ENCODE assay signal across 8 cellular contexts in genomic region chr7:100691676-100692577, GRCh38. TPM values are rescaled to one million over a fixed set of nuclear protein-coding genes. Genes with fewer than 3 reads are reported as not detected.
DNase-seq lines count a peak whose midpoint lies in the region; ATAC-seq and TF ChIP-seq lines count a peak whose summit lies in the region.

No MANE protein-coding gene starts in this region.

- intact Hi-C loops in lower leg skin (cut with DNase I; ENCODE audit: low total_unique reads), result loop anchor here (5.0 kb wide), 1 partner anchor 160 kb away; the partner anchor contains the start of gene SLC12A9

- peaks cover 2% of the 10 kb centered on the region; the same call in 1 of the 2 replicates for H3K4me1 ChIP-seq in HEK293 (ENCODE audit: control insufficient read depth, insufficient read depth, low read length)

- CTCF ChIA-PET in HEK293 (lab: Yijun Ruan, JAX), result interaction anchor here (0.5 to 5.5 kb wide), 47 partner anchors 9 to 404 kb away, joined by 3 to 77 read pairs (median 4); partner anchors contain the start of genes FBXO24, LRCH4, MOSPD3 and POP7

- no peaks in the 10 kb centered on the region for H3K9me3 ChIP-seq in HEK293 (ENCODE audit: control insufficient read depth, insufficient read depth, low read depth, low read length)

- whole genome bisulfite sequencing in lower leg skin, 2 donors, result 20 to 25% methylated on average over 28 of the region's 28 CpGs

- DNase-seq in CMK (ENCODE audit: low read depth), result peak; percentile 63
- peak; percentile 79 to 95 for DNase-seq in NCI-H526 (lab: John Stamatoyannopoulos, UW)
- DNase-seq in activated CD4-positive, alpha-beta T cell treated with anti-CD3 and anti-CD28 coated beads, Interleukin-2, amount 50 U/mL, for 48 hours, result peak; percentile 85 to 90
- DNase-seq in dermis microvascular lymphatic vessel endothelial cell (ENCODE audit: low read depth in 2 of 2), result peak; percentile 35 to 71
- DNase-seq in lower leg skin (ENCODE audit: low spot score in 2 of 2), result peak; percentile 64 to 96
- peak; percentile 71 to 78 for DNase-seq in stimulated activated CD4-positive, alpha-beta T cell treated with anti-CD3 and anti-CD28 coated beads, Interleukin-4, amount 100 ng/mL, for 4 hours

- H3K27ac ChIP-seq in HEK293 (ENCODE audit: extremely low read depth, low read depth, low read length), result peak overlapping the region; percentile 25; the same call in 1 of the 2 replicates

- TF ChIP-seq POLR2A in lower leg skin (IDR thresholded peaks at IDR 0.05), result no peak

- POLR2A ChIA-PET in HEK293 (lab: Yijun Ruan, JAX), result interaction anchor here (0.9 to 2.8 kb wide), 7 partner anchors 9 to 256 kb away, joined by 3 to 18 read pairs (median 5); partner anchors contain the start of genes FBXO24, LRCH4, MOSPD3 and POP7

- TF ChIP-seq CTCF in HEK293 (tag by site-specific recombination; IDR thresholded peaks at IDR 0.05) (peak; percentile 93), lower leg skin (IDR thresholded peaks at IDR 0.05) (peak in 1 of 3 donors; percentile 69)

- peaks cover 0 to 34% of the 10 kb centered on the region in 2 experiments; a peak in 2 of 3 replicates for H3K36me3 ChIP-seq in HEK293 (ENCODE audit: control insufficient read depth in 2 of 2, insufficient read depth in 1 of 2, low read length in 2 of 2)

- no peak for ATAC-seq in HG02970 (IDR thresholded peaks at IDR 0.05; ENCODE audit: low FRiP score, unreplicated experiment)

- H3K4me3 ChIP-seq in HEK293 (ENCODE audit: low read depth, low read length) (peak overlapping the region; percentile 6; the same call in 1 of the 2 replicates), lower leg skin (ENCODE audit: low read depth, poor library complexity, severe bottlenecking) (no peak overlapping the region)

TF ChIP-seq in HEK293, 187 proteins besides CTCF, POLR2A, EP300 and RAD21 (continues in another document):
- TF ChIP-seq ZNF785 (tag by site-specific recombination; IDR thresholded peaks at IDR 0.05) (no peak), ZNF600 (tag by site-specific recombination; IDR thresholded peaks at IDR 0.05) (peak; percentile 86), KLF16 (tag by site-specific recombination; IDR thresholded peaks at IDR 0.05) (no peak), ZNF121 (tag by site-specific recombination; IDR thresholded peaks at IDR 0.05) (no peak), ZNF391 (tag by site-specific recombination; IDR thresholded peaks at IDR 0.05; ENCODE audit: borderline replicate concordance, low read depth) (0 out of 2 replicates have a peak, but pooled peaks have one; percentile 33), YY1 (tag by site-specific recombination; IDR thresholded peaks at IDR 0.05) (no peak), SCRT1 (tag by site-specific recombination; IDR thresholded peaks at IDR 0.05; ENCODE audit: borderline replicate concordance) (no peak), ZNF155 (tag by site-specific recombination; IDR thresholded peaks at IDR 0.05) (no peak), ZNF518A (tag by site-specific recombination; conservative IDR thresholded peaks at IDR 0.05; ENCODE audit: low read depth) (no peak), PRDM6 (tag by site-specific recombination; IDR thresholded peaks at IDR 0.05) (no peak), ZNF23 (tag by site-specific recombination; IDR thresholded peaks at IDR 0.05; ENCODE audit: borderline replicate concordance) (no peak), BCL11A (tag by site-specific recombination; IDR thresholded peaks at IDR 0.05; ENCODE audit: low read depth) (no peak), ZNF114 (tag by site-specific recombination; IDR thresholded peaks at IDR 0.05) (no peak), ZNF335 (tag by site-specific recombination; conservative IDR thresholded peaks at IDR 0.05) (no peak; the same call in 1 of the 2 replicates), ZNF37A (tag by site-specific recombination; IDR thresholded peaks at IDR 0.05) (no peak), ZBTB48 (tag by site-specific recombination; IDR thresholded peaks at IDR 0.05) (peak; percentile 58), ZNF350 (tag by site-specific recombination; IDR thresholded peaks at IDR 0.05) (no peak), ZNF664 (tag by site-specific recombination; IDR thresholded peaks at IDR 0.05) (no peak), ZBTB1 (tag by site-specific recombination; IDR thresholded peaks at IDR 0.05) (no peak), ZNF560 (tag by site-specific recombination; IDR thresholded peaks at IDR 0.05; ENCODE audit: borderline replicate concordance) (no peak), ZNF362 (tag by site-specific recombination; IDR thresholded peaks at IDR 0.05) (no peak), SP3 (tag by site-specific recombination; IDR thresholded peaks at IDR 0.05) (no peak), KLF17 (tag by site-specific recombination; IDR thresholded peaks at IDR 0.05) (peak; percentile 26; the same call in 1 of the 2 replicates)

RNA-seq across cellular contexts. Expression of gene GIGYF1, which starts 2.1 kb away (rescaled TPM):
- 9.0 and 15.2 TPM in 2 replicates for total RNA-seq in dermis microvascular lymphatic vessel endothelial cell
- total RNA-seq in lower leg skin, result 10 to 100 TPM; 34.9 to 56.6 (median 40.0) TPM

RNA-seq across cellular contexts. Expression of gene POP7, which starts 14.0 kb away (rescaled TPM):
- total RNA-seq in dermis microvascular lymphatic vessel endothelial cell, result 32.2 and 36.6 TPM in 2 replicates
- 10 to 100 TPM; 51.3 to 72.7 (median 70.3) TPM for total RNA-seq in lower leg skin

RNA-seq across cellular contexts. Expression of gene GNB2, which starts 18.4 kb away (rescaled TPM):
- 61.2 and 97.4 TPM in 2 replicates for total RNA-seq in dermis microvascular lymphatic vessel endothelial cell
- total RNA-seq in lower leg skin, result 100 to 1,000 TPM; 309 to 439 (median 353) TPM

RNA-seq across cellular contexts. Expression of gene EPO, which starts 28.3 kb away (rescaled TPM):
- total RNA-seq in dermis microvascular lymphatic vessel endothelial cell, result not detected in 2 replicates
- total RNA-seq in lower leg skin, result under 1 TPM in 2 of 4 donors, not detected in 2; 0.17 to 0.25 TPM

RNA-seq across cellular contexts. Expression of gene ACTL6B, which starts 35.7 kb away (rescaled TPM):
- total RNA-seq in dermis microvascular lymphatic vessel endothelial cell (not detected in 2 replicates), lower leg skin (not detected)
